In the genomic region with DNA sequence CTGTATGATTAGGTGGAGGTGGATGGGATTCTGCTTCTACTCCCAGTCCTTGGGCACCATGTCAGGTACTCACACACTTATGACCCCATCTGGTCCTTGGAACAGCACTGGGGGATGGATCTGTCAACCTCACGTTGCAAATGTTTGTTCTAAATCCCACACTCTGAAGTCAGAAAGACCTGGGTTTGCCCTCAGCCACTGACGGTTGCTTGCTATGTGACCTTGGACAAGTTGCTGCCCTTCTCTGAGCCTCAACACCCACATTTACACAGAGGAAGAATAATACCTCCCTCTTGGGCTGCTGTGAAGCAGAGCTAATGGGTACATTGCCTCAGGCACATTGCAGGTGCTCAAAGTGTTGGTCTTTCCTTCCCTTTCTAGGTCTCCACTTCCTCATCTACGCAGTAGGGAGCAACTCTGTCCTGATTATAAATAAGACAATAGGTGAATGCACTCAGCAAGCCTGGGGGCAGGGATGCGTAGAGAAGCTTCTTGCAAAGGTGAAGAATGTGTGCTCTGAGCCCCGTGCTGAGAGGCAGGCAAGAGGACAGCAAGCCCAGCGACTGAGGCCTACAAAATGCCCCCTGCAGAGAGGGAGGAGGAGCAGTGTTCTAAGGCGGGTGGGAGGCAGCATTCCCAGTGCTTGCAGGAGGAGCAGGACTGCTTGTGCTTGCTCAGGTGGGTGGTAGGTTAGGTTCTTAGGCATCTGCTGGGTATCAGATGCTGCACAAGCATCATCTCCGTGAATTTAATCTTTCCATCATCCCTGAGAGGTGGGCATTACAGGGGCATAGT, we compare ENCODE assay signal across 15 cellular contexts. TPM values are rescaled to one million over a fixed set of nuclear protein-coding genes. Genes with fewer than 3 reads are reported as not detected.
DNase-seq lines count a peak whose midpoint lies in the region; ATAC-seq, FAIRE-seq and TF ChIP-seq lines count a peak whose summit lies in the region.
"Not testable (repeated sequence)": the region's sequence is repeated elsewhere in the genome, so short reads cannot be mapped to it uniquely, and the experiment has no call there.
"Had no signal": no experiment of that assay in that cellular context is flagged by ENCODE, and none has a peak within 500 bp of the region (broad histone marks: within the 10 kb centered on the region; RNA-seq: fewer than 3 reads in every experiment).

No MANE protein-coding gene starts in this region.

- H3K4me1 Mint-ChIP-seq in stimulated activated memory B cell treated with anti-CD40 and anti-IgM and Interleukin-4, amounts not matched to agents 10 μg/mL and 1 μg/mL and 100 μg/mL, for 72 hours = not testable (repeated sequence)

- H3K4ac ChIP-seq in H1 (replicated peaks; ENCODE audit: insufficient read length, low read depth, low read length) = not testable (repeated sequence)

- not testable (repeated sequence) for H4K91ac ChIP-seq in H1 (replicated peaks; ENCODE audit: insufficient read length, low read length)

- 0 out of 2 replicates have a peak overlapping the region, but pooled peaks have one; percentile 28 for H2BK20ac ChIP-seq in H1 (ENCODE audit: low read length)

- DNase-seq in RPMI8226 (peak; percentile 23), mesenteric fat pad (ENCODE audit: low spot score) (peak; percentile 67), ureter (ENCODE audit: low spot score) (peak; percentile 34)
- not testable (repeated sequence) for DNase-seq in H1 (ENCODE audit: low read depth in 1 of 2, low spot score in 2 of 2)

- H4K8ac ChIP-seq in H1 (ENCODE audit: extremely low read depth, insufficient read depth, low read length) = not testable (repeated sequence)

- not testable (repeated sequence) for H3K4me3 Mint-ChIP-seq in stimulated activated memory B cell treated with anti-CD40 and anti-IgM and Interleukin-4, amounts not matched to agents 10 μg/mL and 1 μg/mL and 100 μg/mL, for 72 hours

- not testable (repeated sequence) for H3K23me2 ChIP-seq in H1 (ENCODE audit: low read depth, low read length)

- not testable (repeated sequence) for H3K18ac ChIP-seq in H1 (ENCODE audit: extremely low read depth, low read length)

- not testable (repeated sequence) for FAIRE-seq in H1 (lab: Jason Lieb, UNC)

- 55% methylated on average over 8 of the region's 8 CpGs for WGBS in HUES64
- WGBS in H1 (ENCODE audit: extremely low coverage in 1 of 2, insufficient coverage in 1 of 2, insufficient read length in 1 of 2, insufficient replicate concordance in 2 of 2, low coverage in 1 of 2, low lambda C conversion rate in 2 of 2, missing lambda C conversion rate in 1 of 2), 2 experiments = 62% methylated on average over 8 of the region's 8 CpGs; no CpG with 5 or more reads in 1 of the 2 experiments

- H3K4me3 ChIP-seq in BLaER1 treated with 17β-estradiol and CSF1 and Interleukin-3, amounts not matched to agents 10 nM and 100 nM; HUES64 (ENCODE audit: low read length); H1 (ENCODE audit: extremely low read depth in 1 of 4, insufficient read depth in 2 of 4, low read depth in 3 of 4, low read length in 4 of 4): not testable (repeated sequence)

- not testable (repeated sequence) for TF ChIP-seq CTCF in H1 (IDR thresholded peaks at IDR 0.05; ENCODE audit: control extremely low read depth in 1 of 3, insufficient read depth in 1 of 3, low read depth in 1 of 3, low read length in 3 of 3)

- not testable (repeated sequence) for H2BK12ac ChIP-seq in H1 (ENCODE audit: low read depth, low read length)

- not testable (repeated sequence) for H2BK120ac ChIP-seq in H1 (replicated peaks; ENCODE audit: low read depth, low read length)

- not testable (repeated sequence) for H4K20me1 ChIP-seq in BLaER1 treated with 17β-estradiol and CSF1 and Interleukin-3, amounts not matched to agents 10 nM and 100 nM; H1 (replicated peaks in 1 of 2; ENCODE audit: control insufficient read depth in 1 of 2, insufficient read depth in 2 of 2, low read length in 2 of 2)

- TF ChIP-seq EP300 in H1 (IDR thresholded peaks at IDR 0.05; ENCODE audit: borderline replicate concordance in 1 of 2, low read depth in 2 of 2, low read length in 2 of 2) = not testable (repeated sequence)

- CTCF ChIA-PET in H1 (lab: Charles Lee; ENCODE audit: partially characterized antibody) = not testable (repeated sequence)

- not testable (repeated sequence) for H2AK5ac ChIP-seq in H1 (ENCODE audit: low read depth, low read length)

- not testable (repeated sequence) for H3K79me1 ChIP-seq in H1 (ENCODE audit: low read depth, low read length)

- H3K9me3 Mint-ChIP-seq in stimulated activated memory B cell treated with anti-CD40 and anti-IgM and Interleukin-4, amounts not matched to agents 10 μg/mL and 1 μg/mL and 100 μg/mL, for 72 hours = not testable (repeated sequence)

- H3K36me3 ChIP-seq in BLaER1 treated with 17β-estradiol and CSF1 and Interleukin-3, amounts not matched to agents 10 nM and 100 nM; HUES64 (ENCODE audit: insufficient read depth, low read length); H1 (ENCODE audit: control insufficient read depth in 2 of 4, insufficient read depth in 4 of 4, low read length in 3 of 4): not testable (repeated sequence)

- not testable (repeated sequence) for TF ChIP-seq POLR2A in H1 (IDR thresholded peaks at IDR 0.05; ENCODE audit: control extremely low read depth in 1 of 2, low read depth in 2 of 2, low read length in 2 of 2)

- H3K9ac ChIP-seq in BLaER1 treated with 17β-estradiol and CSF1 and Interleukin-3, amounts not matched to agents 10 nM and 100 nM; HUES64 (ENCODE audit: low read depth, low read length); H1 (replicated peaks in 1 of 4; ENCODE audit: extremely low read depth in 1 of 4, low read depth in 3 of 4, low read length in 3 of 4): not testable (repeated sequence)

- not testable (repeated sequence) for H2BK15ac ChIP-seq in H1 (ENCODE audit: low read length)

- not testable (repeated sequence) for H3K27ac ChIP-seq in BLaER1 treated with 17β-estradiol and CSF1 and Interleukin-3, amounts not matched to agents 10 nM and 100 nM; H1 (ENCODE audit: low read depth, low read length)
- H3K27ac ChIP-seq in HUES64 (ENCODE audit: low read depth, low read length) = peak overlapping the region; percentile 24; the same call in 1 of the 2 replicates

- H2AFZ ChIP-seq in H1 (ENCODE audit: low read length) = not testable (repeated sequence)

- H3K4me2 ChIP-seq in BLaER1 treated with 17β-estradiol and CSF1 and Interleukin-3, amounts not matched to agents 10 nM and 100 nM = peak overlapping the region in 8 of 11 experiments; percentile 41 to 94 (median 79); a peak in 14 of 22 replicates
- H3K4me2 ChIP-seq in H1 (ENCODE audit: insufficient read depth in 1 of 2, low read depth in 2 of 2, low read length in 2 of 2) = not testable (repeated sequence)

- not testable (repeated sequence) for H3K36me3 Mint-ChIP-seq in stimulated activated memory B cell treated with anti-CD40 and anti-IgM and Interleukin-4, amounts not matched to agents 10 μg/mL and 1 μg/mL and 100 μg/mL, for 72 hours

- ATAC-seq in stimulated activated memory B cell treated with anti-CD40 and anti-IgM and Interleukin-4, amounts not matched to agents 10 μg/mL and 1 μg/mL and 100 μg/mL, for 72 hours = peak; percentile 34

- not testable (repeated sequence) for TF ChIP-seq RAD21 in H1 (IDR thresholded peaks at IDR 0.05 in 1 of 2, conservative IDR thresholded peaks at IDR 0.05 in 1 of 2; ENCODE audit: low read depth in 2 of 2, low read length in 2 of 2)

- H3K27me3 Mint-ChIP-seq in stimulated activated memory B cell treated with anti-CD40 and anti-IgM and Interleukin-4, amounts not matched to agents 10 μg/mL and 1 μg/mL and 100 μg/mL, for 72 hours = not testable (repeated sequence)

- not testable (repeated sequence) for H3K23ac ChIP-seq in H1 (ENCODE audit: insufficient read length)

- peaks cover 16 to 22% (median 19%) of the 10 kb centered on the region in 11 experiments for H3K9me3 ChIP-seq in BLaER1 treated with 17β-estradiol and CSF1 and Interleukin-3, amounts not matched to agents 10 nM and 100 nM (replicated peaks in 1 of 11)
- peaks cover 41% of the 10 kb centered on the region for H3K9me3 ChIP-seq in HUES64 (ENCODE audit: insufficient read depth, low read depth, low read length)
- peaks cover 39 to 88% of the 10 kb centered on the region in 2 experiments for H3K9me3 ChIP-seq in H1 (ENCODE audit: insufficient read depth in 2 of 2, low read depth in 1 of 2, low read length in 1 of 2)

- H3K56ac ChIP-seq in H1 (replicated peaks; ENCODE audit: insufficient read length, low read depth, low read length) = not testable (repeated sequence)

- H2BK5ac ChIP-seq in H1 (ENCODE audit: low read depth, low read length) = not testable (repeated sequence)

- not testable (repeated sequence) for H3K79me2 ChIP-seq in H1 (ENCODE audit: control insufficient read depth in 1 of 2, insufficient read depth in 2 of 2, low read length in 2 of 2)

- not testable (repeated sequence) for H3K27me3 ChIP-seq in BLaER1 treated with 17β-estradiol and CSF1 and Interleukin-3, amounts not matched to agents 10 nM and 100 nM; HUES64 (ENCODE audit: insufficient read depth, low read length); H1 (replicated peaks in 1 of 4; ENCODE audit: control insufficient read depth in 3 of 4, extremely low read depth in 1 of 4, insufficient read depth in 3 of 4, low read length in 3 of 4)

- not testable (repeated sequence) for H3K27ac Mint-ChIP-seq in stimulated activated memory B cell treated with anti-CD40 and anti-IgM and Interleukin-4, amounts not matched to agents 10 μg/mL and 1 μg/mL and 100 μg/mL, for 72 hours

- H3K4me1 ChIP-seq in BLaER1 treated with 17β-estradiol and CSF1 and Interleukin-3, amounts not matched to agents 10 nM and 100 nM = peaks cover 0 to 78% (median 65%) of the 10 kb centered on the region in 10 experiments; a peak in 15 of 20 replicates
- not testable (repeated sequence) for H3K4me1 ChIP-seq in HUES64 (ENCODE audit: insufficient read depth, low read length); H1 (replicated peaks in 1 of 4; ENCODE audit: control insufficient read depth in 3 of 4, insufficient read depth in 4 of 4, low read length in 3 of 4)

- not testable (repeated sequence) for H3K14ac ChIP-seq in H1 (ENCODE audit: insufficient read length)

- not testable (repeated sequence) for H4K5ac ChIP-seq in H1 (ENCODE audit: insufficient read length, low read depth, low read length)

- POLR2A ChIA-PET in H1 (lab: Charles Lee; ENCODE audit: partially characterized antibody) = not testable (repeated sequence)

RNA-seq across cellular contexts. Expression of gene KCNJ18, which starts 21.8 kb away (rescaled TPM):
- not detected for polyA plus RNA-seq in HUES64 (2013, experiment 1 of 2)
- not detected for polyA plus RNA-seq in HUES64 (2013, experiment 2 of 2)
- not detected in 2 replicates for total RNA-seq in H1 (2021; fragmentation: NEBNext Ultra II Directional; extraction: Animal tissue kit (Norgen Biotek cat#: 25700))
- not detected in 2 replicates for polyA plus RNA-seq in H1 (2011; rRNA removed)
- not detected for polyA plus RNA-seq in H1 (2011; cell fraction: cytosol; rRNA removed)
- not detected for polyA plus RNA-seq in H1 (2011; cell fraction: nucleus; rRNA removed)
- not detected in 4 replicates for polyA plus RNA-seq in H1 (2012, experiment 1 of 2)
- polyA plus RNA-seq in H1 (2012, experiment 2 of 2) = not detected
- polyA plus RNA-seq in H1 (2013, experiment 1 of 2) = not detected
- polyA plus RNA-seq in H1 (2013, experiment 2 of 2) = not detected
- not detected in 2 replicates for polyA minus RNA-seq in H1 (2011; rRNA and poly(A)+ RNA removed)
- not detected for polyA minus RNA-seq in H1 (2011; cell fraction: cytosol; rRNA and poly(A)+ RNA removed)
- polyA minus RNA-seq in H1 (2011; cell fraction: nucleus; rRNA and poly(A)+ RNA removed) = not detected
- total RNA-seq in mesenteric fat pad (not detected), ureter (not detected)
- total RNA-seq: Calu3; CD4-positive, alpha-beta T cell; Daoy; G401; GM12878; H7; HT-29 had no signal
- polyA plus RNA-seq: GM12878, IgD-negative memory B cell had no signal
